In the genomic region with DNA sequence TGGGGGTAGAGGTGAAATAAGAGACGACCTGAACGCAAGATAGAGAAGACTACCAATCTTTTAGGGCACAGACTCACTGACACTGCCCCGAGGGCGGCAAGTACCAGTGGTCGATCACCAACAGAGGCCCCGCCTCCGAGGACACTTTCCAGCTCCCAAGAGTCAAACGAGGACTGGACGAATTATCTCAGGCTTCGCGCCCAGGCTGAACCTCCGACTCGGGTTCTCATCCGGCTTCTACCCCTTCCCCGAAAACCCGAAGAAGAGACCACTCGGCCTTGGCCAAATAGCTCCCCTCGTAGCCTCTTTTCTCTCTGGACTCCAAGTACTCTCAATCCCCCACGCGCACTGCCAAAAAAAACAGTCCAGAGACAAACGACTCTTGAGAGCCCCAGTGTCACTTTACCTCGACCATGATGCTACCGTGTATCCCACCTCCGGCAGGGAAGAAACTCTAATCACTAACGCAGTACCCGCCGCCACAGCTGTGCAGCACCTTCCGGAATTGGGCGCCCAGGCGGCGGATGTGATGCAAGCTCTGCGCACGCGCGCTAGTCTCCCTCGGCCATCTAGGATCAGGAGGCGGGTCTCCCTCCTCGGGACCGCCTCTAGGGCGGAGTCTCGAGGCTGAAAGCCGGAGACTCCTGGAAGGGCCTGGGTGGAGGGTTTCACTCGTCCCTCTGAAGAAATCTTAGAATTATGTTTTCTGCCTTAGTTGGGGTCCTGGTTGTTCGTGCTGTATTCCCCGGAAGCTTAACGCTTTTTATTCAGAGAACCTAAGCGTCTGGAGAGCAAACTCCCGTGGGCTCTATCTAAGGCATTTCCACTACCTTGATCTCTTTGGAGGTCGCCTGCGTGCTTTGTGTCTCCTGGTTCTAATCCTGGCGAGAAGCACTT, we compare ENCODE assay signal across 8 cellular contexts. TPM values are rescaled to one million over a fixed set of nuclear protein-coding genes. Genes with fewer than 3 reads are reported as not detected.
DNase-seq lines count a peak whose midpoint lies in the region; ATAC-seq, FAIRE-seq and TF ChIP-seq lines count a peak whose summit lies in the region.

A gene (minus strand): TSS at position 507 of the 897 bp plus-strand sequence. CDS start 92 bp downstream, at position 415.

- ATAC-seq in HG03439 (IDR thresholded peaks at IDR 0.05; ENCODE audit: unreplicated experiment), result peak; percentile 99

- peak; percentile 86 for TF ChIP-seq POLR2A in GM19193 (IDR thresholded peaks at IDR 0.05; ENCODE audit: extremely low read depth, insufficient read depth, insufficient read length)

- H3K9me3 Mint-ChIP-seq in chondrocyte (ENCODE audit: low read depth), result no peaks in the 10 kb centered on the region

- peak within 1 kb of the TSS; percentile 90 for H3K4me3 Mint-ChIP-seq in chondrocyte (ENCODE audit: unreplicated experiment)

- H3K9me3 ChIP-seq in keratinocyte (ENCODE audit: control insufficient read depth, low read depth, low read length), result no peaks in the 10 kb centered on the region

- H3K4me3 ChIP-seq in keratinocyte (ENCODE audit: control insufficient read depth in 2 of 3, extremely low read depth in 1 of 3, insufficient read depth in 2 of 3, low read depth in 1 of 3, low read length in 3 of 3), result peak within 1 kb of the TSS; percentile 53 to 99 (median 94)

- peak within 1 kb of the TSS; percentile 73 for H2AFZ ChIP-seq in keratinocyte (ENCODE audit: control insufficient read depth, low read length)

- H3K27ac Mint-ChIP-seq in chondrocyte (ENCODE audit: unreplicated experiment), result peak within 1 kb of the TSS; percentile 97

- DNase-seq in Ammon's horn (ENCODE audit: low spot score) (peak; percentile 97), NCI-H510A treated with DMSO at 0.1 percent for 48 hours (lab: John Stamatoyannopoulos, UW) (peak; percentile 68), chondrocyte (ENCODE audit: low spot score) (peak; percentile 99), keratinocyte (ENCODE audit: low read depth, low spot score) (peak; percentile 42)
- peak; percentile 90 to 93 for DNase-seq in activated CD4-positive, alpha-beta T cell treated with anti-CD3 and anti-CD28 coated beads for 24 hours (ENCODE audit: low read depth in 2 of 2)
- peak; percentile 90 to 95 for DNase-seq in stimulated activated CD4-positive, alpha-beta T cell treated with anti-CD3 and anti-CD28 coated beads, Interleukin-15, amount 100 ng/mL, for 1 hour (ENCODE audit: low read depth in 1 of 2, low spot score in 1 of 2)

- TF ChIP-seq CTCF in chondrocyte (IDR thresholded peaks at IDR 0.05) (peak; percentile 49), keratinocyte (optimal IDR thresholded peaks at IDR 0.05 in 1 of 3, IDR thresholded peaks at IDR 0.05 in 1 of 3, conservative IDR thresholded peaks at IDR 0.05 in 1 of 3; ENCODE audit: extremely low read depth in 1 of 3, insufficient read depth in 2 of 3, low read length in 3 of 3) (no peak)

- peak within 1 kb of the TSS; percentile 81 for H3K27ac ChIP-seq in keratinocyte (ENCODE audit: control insufficient read depth, insufficient read depth, low read length)

- H3K36me3 Mint-ChIP-seq in chondrocyte (ENCODE audit: low read depth), result peaks cover 7% of the 10 kb centered on the region

- peaks cover 5 to 11% of the 10 kb centered on the region in 2 experiments for H3K36me3 ChIP-seq in keratinocyte (ENCODE audit: control insufficient read depth in 2 of 2, extremely low read depth in 1 of 2, insufficient read depth in 2 of 2, low read length in 2 of 2)

- FAIRE-seq in keratinocyte (lab: Jason Lieb, UNC), result peak; percentile 89

- H3K79me2 ChIP-seq in keratinocyte (ENCODE audit: control insufficient read depth, insufficient read depth, low read length), result peaks cover 28% of the 10 kb centered on the region

- no peaks in the 10 kb centered on the region for H3K9me1 ChIP-seq in keratinocyte (ENCODE audit: control insufficient read depth, extremely low read depth, insufficient read depth, low read length)

- H4K20me1 ChIP-seq in keratinocyte (ENCODE audit: control insufficient read depth, extremely low read depth, insufficient read depth, low read length), result no peaks in the 10 kb centered on the region

- H3K4me1 ChIP-seq in keratinocyte (ENCODE audit: control insufficient read depth, extremely low read depth, insufficient read depth, low read length), result peaks cover 17% of the 10 kb centered on the region

- dilution Hi-C loops in keratinocyte (cut with MboI; ENCODE audit: extremely low pct_ligation_motif_present, low sequenced_read_pairs), result no loop called here

- no peaks in the 10 kb centered on the region for H3K27me3 ChIP-seq in keratinocyte (ENCODE audit: control insufficient read depth, extremely low read depth, insufficient read depth, low read length)

- H3K9ac ChIP-seq in keratinocyte (ENCODE audit: control insufficient read depth, extremely low read depth, insufficient read depth, low read length), result peak within 1 kb of the TSS; percentile 87

- peaks cover 3% of the 10 kb centered on the region for H3K27me3 Mint-ChIP-seq in chondrocyte (ENCODE audit: low read depth)

- peaks cover 16% of the 10 kb centered on the region for H3K4me1 Mint-ChIP-seq in chondrocyte (ENCODE audit: low read depth)

- H3K4me2 ChIP-seq in keratinocyte (ENCODE audit: control insufficient read depth, extremely low read depth, insufficient read depth, low read depth, low read length), result peak within 1 kb of the TSS; percentile 91

RNA-seq across cellular contexts. Expression of the gene that starts here (rescaled TPM):
- 58.0 to 70.3 TPM (median 59.6 TPM) in 3 replicates for total RNA-seq in chondrocyte
- 111 to 132 TPM (median 112 TPM) in 3 replicates for polyA plus RNA-seq in keratinocyte
- polyA plus RNA-seq in keratinocyte (2011; ENCODE audit: low read depth), result 69.7 TPM
- polyA plus RNA-seq in keratinocyte (2011; cell fraction: cytosol; rRNA removed), result 54.7 and 125 TPM in 2 replicates
- 87.8 and 101 TPM in 2 replicates for polyA plus RNA-seq in keratinocyte (2011; cell fraction: nucleus; rRNA removed)
- polyA plus RNA-seq in keratinocyte (2012; ENCODE audit: low replicate concordance), result 68.5 and 72.4 TPM in 2 replicates
- polyA minus RNA-seq in keratinocyte, result 58.4 to 129 TPM (median 81.8 TPM) in 3 replicates
- 51.0 TPM for polyA minus RNA-seq in keratinocyte (2011; cell fraction: cytosol; rRNA and poly(A)+ RNA removed)
- polyA minus RNA-seq in keratinocyte (2011; cell fraction: nucleus; rRNA and poly(A)+ RNA removed), result 27.1 and 65.5 TPM in 2 replicates

Comparison
In these comparisons a context has a peak if more than half of its experiments do, and no peak if none do; other contexts are left out.
1. Peak in every context shown above with its lines: DNase-seq, ATAC-seq, H3K4me3 ChIP-seq and H3K27ac ChIP-seq.
2. DNase-seq: peak in every context shown above with its lines; median percentile 99 in chondrocyte; 97 in Ammon's horn; 92 in stimulated activated CD4-positive, alpha-beta T cell treated with anti-CD3 and anti-CD28 coated beads, Interleukin-15, amount 100 ng/mL, for 1 hour; 92 in activated CD4-positive, alpha-beta T cell treated with anti-CD3 and anti-CD28 coated beads for 24 hours; 68 in NCI-H510A treated with DMSO at 0.1 percent for 48 hours; 42 in keratinocyte.